In genomic region chr17:39401412-39402278, GRCh38 we compare ENCODE assay signal across 8 cellular contexts. TPM values are rescaled to one million over a fixed set of nuclear protein-coding genes. Genes with fewer than 3 reads are reported as not detected.
DNase-seq lines count a peak whose midpoint lies in the region; ATAC-seq and TF ChIP-seq lines count a peak whose summit lies in the region.

A gene with protein sequence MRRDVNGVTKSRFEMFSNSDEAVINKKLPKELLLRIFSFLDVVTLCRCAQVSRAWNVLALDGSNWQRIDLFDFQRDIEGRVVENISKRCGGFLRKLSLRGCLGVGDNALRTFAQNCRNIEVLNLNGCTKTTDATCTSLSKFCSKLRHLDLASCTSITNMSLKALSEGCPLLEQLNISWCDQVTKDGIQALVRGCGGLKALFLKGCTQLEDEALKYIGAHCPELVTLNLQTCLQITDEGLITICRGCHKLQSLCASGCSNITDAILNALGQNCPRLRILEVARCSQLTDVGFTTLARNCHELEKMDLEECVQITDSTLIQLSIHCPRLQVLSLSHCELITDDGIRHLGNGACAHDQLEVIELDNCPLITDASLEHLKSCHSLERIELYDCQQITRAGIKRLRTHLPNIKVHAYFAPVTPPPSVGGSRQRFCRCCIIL (minus strand): TSS chr17:39401626. CDS start chr17:39401402, 224 bp downstream.

- H3K4me1 Mint-ChIP-seq in CD4-positive, alpha-beta T cell (ENCODE audit: low read depth), result peaks cover 40% of the 10 kb centered on the region

- H3K4me3 Mint-ChIP-seq in CD4-positive, alpha-beta T cell, result peak within 1 kb of the TSS; percentile 100

- H3K27me3 Mint-ChIP-seq in CD4-positive, alpha-beta T cell, result no peaks in the 10 kb centered on the region

- CTCF ChIA-PET in CD4-positive, alpha-beta T cell (lab: Charles Lee), result interaction anchor here (1.2 kb wide), 1 partner anchor 49 kb away, joined by 3 read pairs; the partner anchor contains the start of gene MED1

- peak within 1 kb of the TSS; percentile 98 for H3K27ac Mint-ChIP-seq in CD4-positive, alpha-beta T cell

- peaks cover 17% of the 10 kb centered on the region for H3K36me3 Mint-ChIP-seq in CD4-positive, alpha-beta T cell (ENCODE audit: low read depth)

- TF ChIP-seq CTCF in CD4-positive, alpha-beta T cell (IDR thresholded peaks at IDR 0.05), result no peak

- DNase-seq in CD4-positive, alpha-beta T cell, result peak; percentile 89 to 96 (median 93)
- DNase-seq in HS-5 (ENCODE audit: low read depth), result peak; percentile 50
- DNase-seq in NK-92 treated with Interleukin-12 subunit alpha and Interleukin-12 subunit beta, amount 100 ng/mL, for 24 hours (lab: John Stamatoyannopoulos, UW), result peak; percentile 82
- DNase-seq in activated CD8-positive, alpha-beta memory T cell treated with anti-CD3 and anti-CD28 coated beads for 24 hours, result peak; percentile 97
- DNase-seq in effector CD8-positive, alpha-beta T cell (lab: John Stamatoyannopoulos, UW), result peak; percentile 88
- DNase-seq in lung microvascular endothelial cell (ENCODE audit: low read depth in 2 of 2), result peak; percentile 89 to 92
- DNase-seq in stimulated activated CD4-positive, alpha-beta T cell treated with anti-CD3 and anti-CD28 coated beads, TNF-alpha, amount 100 ng/mL, for 24 hours (ENCODE audit: low read depth in 3 of 3), result peak; percentile 89 to 94 (median 91)

- H3K27ac ChIP-seq in CD4-positive, alpha-beta T cell (ENCODE audit: low read depth, low read length), result peak within 1 kb of the TSS; percentile 72

- POLR2A ChIA-PET in CD4-positive, alpha-beta T cell (lab: Charles Lee), result interaction anchor here (0.6 to 3.3 kb wide), 8 partner anchors 47 to 354 kb away, joined by 3 to 32 read pairs (median 4); partner anchors contain the start of genes CDK12, MED1 and RPL19

- intact Hi-C loops in CD4-positive, alpha-beta T cell (cut with DNase I, micrococcal nuclease), result loop anchor here (2.0 to 10.0 kb wide), 3 partner anchors 49 to 597 kb away; partner anchors contain the start of gene MED1 (in 1 of the 2)

- no peaks in the 10 kb centered on the region for H3K9me3 ChIP-seq in CD4-positive, alpha-beta T cell (ENCODE audit: control insufficient read depth, low read length)

- H3K9me3 Mint-ChIP-seq in CD4-positive, alpha-beta T cell, result no peaks in the 10 kb centered on the region

- peak; percentile 77 for ATAC-seq in CD4-positive, alpha-beta T cell (ENCODE audit: poor library complexity)
- peak; percentile 73 for ATAC-seq in GM19463 (IDR thresholded peaks at IDR 0.05; ENCODE audit: unreplicated experiment)

- no peaks in the 10 kb centered on the region for H3K27me3 ChIP-seq in CD4-positive, alpha-beta T cell (ENCODE audit: control insufficient read depth, insufficient read depth, low read length)

RNA-seq across cellular contexts. Expression of the gene that starts here (rescaled TPM):
- total RNA-seq in CD4-positive, alpha-beta T cell, result 10 to 100 TPM; 16.7 to 17.1 TPM
- 7.0 and 10.1 TPM in 2 replicates for total RNA-seq in lung microvascular endothelial cell

Comparison
In these comparisons a context has a peak if more than half of its experiments do, and no peak if none do; other contexts are left out.
1. Peak in every context shown above with its lines: DNase-seq, ATAC-seq and H3K27ac ChIP-seq.